In genomic region chr5:139271201-139272027, GRCh38 we compare ENCODE assay signal across 11 cellular contexts. TPM values are rescaled to one million over a fixed set of nuclear protein-coding genes. Genes with fewer than 3 reads are reported as not detected.
DNase-seq lines count a peak whose midpoint lies in the region; TF ChIP-seq lines count a peak whose summit lies in the region.
"Had no signal": no experiment of that assay in that cellular context is flagged by ENCODE, and none has a peak within 500 bp of the region (broad histone marks: within the 10 kb centered on the region; RNA-seq: fewer than 3 reads in every experiment).

No MANE protein-coding gene starts in this region.

- H3K27me3 ChIP-seq in WERI-Rb-1 (ENCODE audit: insufficient read depth, low read depth, severe bottlenecking), result no peaks in the 10 kb centered on the region
- H3K27me3 ChIP-seq: tibial artery had no signal

- H3K9me3 ChIP-seq in WERI-Rb-1 (ENCODE audit: severe bottlenecking), result no peaks in the 10 kb centered on the region
- H3K9me3 ChIP-seq: tibial artery had no signal

- H3K4me3 ChIP-seq in skeletal muscle cell (ENCODE audit: low read depth, low read length) (no peak overlapping the region), WERI-Rb-1 (ENCODE audit: low read depth, low read length) (no peak overlapping the region)
- H3K4me3 ChIP-seq: tibial artery had no signal

- DNase-seq in NCI-H2107 treated with DMSO at 0.1 percent for 48 hours (lab: John Stamatoyannopoulos, UW; ENCODE audit: unreplicated experiment) (peak; percentile 6), NCI-H2107 (lab: John Stamatoyannopoulos, UW) (no peak), NCI-H748 treated with DMSO at 0.1 percent for 48 hours (lab: John Stamatoyannopoulos, UW) (peak; percentile 19), dermis blood vessel endothelial cell (peak; percentile 51), skeletal muscle cell (ENCODE audit: low read depth) (peak; percentile 72), NCI-H146 treated with DMSO at 0.1 percent for 48 hours (lab: John Stamatoyannopoulos, UW; ENCODE audit: unreplicated experiment) (no peak), WERI-Rb-1 (no peak)
- no peak for DNase-seq in stimulated activated naive CD4-positive, alpha-beta T cell treated with Interleukin-2 at 50 U/mL for 16 hours (lab: John Stamatoyannopoulos, UW)
- DNase-seq: activated CD4-positive, CD25-positive, alpha-beta regulatory T cell treated with anti-CD3 and anti-CD28 coated beads, Interleukin-2, amount 50 U/mL, for 72 hours; NCI-H1105; tibial artery had no signal

- no peak overlapping the region for H3K27ac ChIP-seq in WERI-Rb-1
- H3K27ac ChIP-seq: tibial artery had no signal

- no peaks in the 10 kb centered on the region for H3K36me3 ChIP-seq in WERI-Rb-1
- H3K36me3 ChIP-seq: tibial artery had no signal

- no peak for TF ChIP-seq CTCF in WERI-Rb-1 (IDR thresholded peaks at IDR 0.05; ENCODE audit: low read depth, low read length)

RNA-seq across cellular contexts. Expression of gene MATR3, which starts 22.1 kb away (rescaled TPM):
- 301 and 445 TPM in 2 replicates for total RNA-seq in dermis blood vessel endothelial cell

Comparison
In these comparisons a context has a peak if more than half of its experiments do, and no peak if none do; other contexts are left out.
1. DNase-seq: peak in NCI-H2107 treated with DMSO at 0.1 percent for 48 hours (single experiment), NCI-H748 treated with DMSO at 0.1 percent for 48 hours (single experiment), dermis blood vessel endothelial cell (single experiment) and skeletal muscle cell (single experiment); none in NCI-H2107 (single experiment), stimulated activated naive CD4-positive, alpha-beta T cell treated with Interleukin-2 at 50 U/mL for 16 hours (single experiment), NCI-H146 treated with DMSO at 0.1 percent for 48 hours (single experiment) and WERI-Rb-1 (single experiment).